Comparison of ENCODE assay signal across 1 cellular context in the genomic region with DNA sequence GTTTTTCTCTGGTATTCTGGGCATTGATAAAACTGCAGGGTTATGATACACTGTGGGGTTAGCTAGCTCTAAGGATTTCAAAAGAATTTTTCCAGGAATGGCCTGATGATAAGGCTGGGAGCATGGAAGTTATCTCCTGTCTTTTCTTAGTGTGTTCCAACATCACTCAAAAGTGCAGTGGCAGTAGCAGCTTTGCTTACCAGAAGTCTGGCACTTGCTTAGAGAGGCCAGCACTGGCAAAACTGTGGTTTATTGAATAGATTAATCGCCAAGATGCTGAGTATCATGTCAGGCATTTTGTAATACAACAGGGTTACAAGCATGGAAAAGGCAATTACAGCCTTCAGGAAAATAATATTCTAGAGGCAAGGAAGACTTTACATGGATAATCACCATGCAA.
TF ChIP-seq lines count a peak whose summit lies in the region.

No MANE protein-coding gene starts in this region.

TF ChIP-seq in IMR-90, 13 proteins besides CTCF, POLR2A, EP300 and RAD21:
- TF ChIP-seq, protein P1, sequence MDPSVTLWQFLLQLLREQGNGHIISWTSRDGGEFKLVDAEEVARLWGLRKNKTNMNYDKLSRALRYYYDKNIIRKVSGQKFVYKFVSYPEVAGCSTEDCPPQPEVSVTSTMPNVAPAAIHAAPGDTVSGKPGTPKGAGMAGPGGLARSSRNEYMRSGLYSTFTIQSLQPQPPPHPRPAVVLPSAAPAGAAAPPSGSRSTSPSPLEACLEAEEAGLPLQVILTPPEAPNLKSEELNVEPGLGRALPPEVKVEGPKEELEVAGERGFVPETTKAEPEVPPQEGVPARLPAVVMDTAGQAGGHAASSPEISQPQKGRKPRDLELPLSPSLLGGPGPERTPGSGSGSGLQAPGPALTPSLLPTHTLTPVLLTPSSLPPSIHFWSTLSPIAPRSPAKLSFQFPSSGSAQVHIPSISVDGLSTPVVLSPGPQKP (IDR thresholded peaks at IDR 0.05; ENCODE audit: borderline replicate concordance, low read depth, low read length), result no peak
- TF ChIP-seq SMC3 (IDR thresholded peaks at IDR 0.05; ENCODE audit: low read depth, low read length) (no peak), CHD1 (IDR thresholded peaks at IDR 0.05; ENCODE audit: low read depth, low read length) (no peak), BHLHE40 (IDR thresholded peaks at IDR 0.05; ENCODE audit: low read depth, low read length) (no peak), RCOR1 (IDR thresholded peaks at IDR 0.05; ENCODE audit: insufficient replicate concordance, low read length) (no peak), MAZ (IDR thresholded peaks at IDR 0.05; ENCODE audit: borderline replicate concordance, low read depth, low read length) (no peak), FOS (IDR thresholded peaks at IDR 0.05; ENCODE audit: low read depth, low read length) (no peak), NFE2L2 (IDR thresholded peaks at IDR 0.05; ENCODE audit: low read depth, low read length) (no peak), MXI1 (IDR thresholded peaks at IDR 0.05; ENCODE audit: borderline replicate concordance, low read depth, low read length) (no peak), CEBPB (IDR thresholded peaks at IDR 0.05; ENCODE audit: low read depth, low read length) (no peak)
- TF ChIP-seq, protein P2, sequence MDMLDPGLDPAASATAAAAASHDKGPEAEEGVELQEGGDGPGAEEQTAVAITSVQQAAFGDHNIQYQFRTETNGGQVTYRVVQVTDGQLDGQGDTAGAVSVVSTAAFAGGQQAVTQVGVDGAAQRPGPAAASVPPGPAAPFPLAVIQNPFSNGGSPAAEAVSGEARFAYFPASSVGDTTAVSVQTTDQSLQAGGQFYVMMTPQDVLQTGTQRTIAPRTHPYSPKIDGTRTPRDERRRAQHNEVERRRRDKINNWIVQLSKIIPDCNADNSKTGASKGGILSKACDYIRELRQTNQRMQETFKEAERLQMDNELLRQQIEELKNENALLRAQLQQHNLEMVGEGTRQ (IDR thresholded peaks at IDR 0.05; ENCODE audit: low read depth, low read length), result no peak
